ENCODE assay signal across 22 cellular contexts in genomic region chr2:84132371-84132770, GRCh38.
"Had no signal": no experiment of that assay in that cellular context is flagged by ENCODE, and none has a peak within 500 bp of the region (broad histone marks: within the 10 kb centered on the region; RNA-seq: fewer than 3 reads in every experiment).

No MANE protein-coding gene starts in this region.

- H3K4me3 ChIP-seq: coronary artery, heart left ventricle, psoas muscle, skin epidermis, thoracic aorta had no signal

- H3K4me1 ChIP-seq: foreskin keratinocyte, heart left ventricle, psoas muscle had no signal

- H3K9me3 ChIP-seq: heart left ventricle, neutrophil, psoas muscle, thoracic aorta had no signal

- H3K36me3 ChIP-seq: heart left ventricle, neutrophil, thoracic aorta had no signal

- FAIRE-seq: endothelial cell of umbilical vein, islet of Langerhans had no signal

- DNase-seq: effector CD4-positive, alpha-beta T cell; endodermal cell; erythroblast; foreskin keratinocyte; heart left ventricle; hippocampal formation; mammary epithelial cell; naive thymus-derived CD8-positive, alpha-beta T cell; psoas muscle; stimulated activated CD4-positive, alpha-beta T cell treated with anti-CD3 and anti-CD28 coated beads, Interleukin-2, amount 100 ng/mL, for 24 hours; stimulated activated CD4-positive, alpha-beta T cell treated with anti-CD3 and anti-CD28 coated beads, Interleukin-4, amount 100 ng/mL, for 4 hours; stimulated activated naive B cell treated with anti-CD40 and anti-IgM and Interleukin-4, amounts not matched to agents 10 μg/mL and 1 μg/mL and 100 μg/mL, for 72 hours; stimulated activated naive CD8-positive, alpha-beta T cell treated with anti-CD3 and anti-CD28 coated beads, Interleukin-15, amount 100 ng/mL, for 72 hours; trophoblast cell had no signal

- H3K27ac ChIP-seq: coronary artery, foreskin keratinocyte, heart left ventricle, neutrophil, psoas muscle, skin epidermis, thoracic aorta had no signal

- ATAC-seq: foreskin keratinocyte; heart left ventricle; left lobe of liver; naive thymus-derived CD8-positive, alpha-beta T cell; psoas muscle; sciatic nerve; stimulated activated naive B cell treated with anti-CD40 and anti-IgM and Interleukin-4, amounts not matched to agents 10 μg/mL and 1 μg/mL and 100 μg/mL, for 72 hours; stimulated activated naive CD8-positive, alpha-beta T cell treated with anti-CD3 and anti-CD28 coated beads, Interleukin-15, amount 100 ng/mL, for 72 hours had no signal

- H3K27me3 ChIP-seq: heart left ventricle, neutrophil had no signal
